In genomic region chr12:31715283-31715825, GRCh38 we compare ENCODE assay signal across 8 cellular contexts. TPM values are rescaled to one million over a fixed set of nuclear protein-coding genes. Genes with fewer than 3 reads are reported as not detected.
DNase-seq lines count a peak whose midpoint lies in the region; ATAC-seq and TF ChIP-seq lines count a peak whose summit lies in the region.

No MANE protein-coding gene starts in this region.

- POLR2A ChIA-PET in T-cell (lab: Charles Lee): interaction anchor here (0.5 to 1.3 kb wide), 5 partner anchors 17 to 194 kb away, joined by 3 to 4 read pairs (median 4); no protein-coding TSS in a partner anchor

- H3K4me3 ChIP-seq in adrenal gland: no peak overlapping the region
- H3K4me3 ChIP-seq in effector memory CD4-positive, alpha-beta T cell (ENCODE audit: insufficient read depth, low read depth, low read length, poor library complexity, severe bottlenecking): no peak overlapping the region

- H3K9me3 Mint-ChIP-seq in T-cell (peaks cover 0 to 20% (median 4%) of the 10 kb centered on the region in 3 donors), memory B cell (peaks cover 10% of the 10 kb centered on the region)

- TF ChIP-seq CTCF in adrenal gland (IDR thresholded peaks at IDR 0.05): no peak

- H3K36me3 ChIP-seq in adrenal gland (replicated peaks in 1 of 2): no peaks in the 10 kb centered on the region
- peaks cover 5% of the 10 kb centered on the region for H3K36me3 ChIP-seq in effector memory CD4-positive, alpha-beta T cell (ENCODE audit: control insufficient read depth, insufficient read depth, low read length)

- H3K4me1 ChIP-seq in adrenal gland (replicated peaks in 1 of 2): no peaks in the 10 kb centered on the region
- no peaks in the 10 kb centered on the region for H3K4me1 ChIP-seq in effector memory CD4-positive, alpha-beta T cell (ENCODE audit: control insufficient read depth, insufficient read depth, low read length, poor library complexity, severe bottlenecking)

- H3K4me1 Mint-ChIP-seq in T-cell: peaks cover 10 to 20% (median 19%) of the 10 kb centered on the region in 3 donors
- peaks cover 32% of the 10 kb centered on the region for H3K4me1 Mint-ChIP-seq in memory B cell

- H3K36me3 Mint-ChIP-seq in T-cell (peaks cover 43% of the 10 kb centered on the region), memory B cell (peaks cover 31% of the 10 kb centered on the region)

- H3K4me3 Mint-ChIP-seq in T-cell (no peak overlapping the region), memory B cell (peak overlapping the region; percentile 30)

- peak overlapping the region in 2 of 5 donors; percentile 30 to 42 for H3K27ac ChIP-seq in adrenal gland
- no peak overlapping the region for H3K27ac ChIP-seq in effector memory CD4-positive, alpha-beta T cell (ENCODE audit: insufficient read depth, low read length, poor library complexity, severe bottlenecking)

- H3K27ac Mint-ChIP-seq in T-cell (peak overlapping the region; percentile 3 to 25), memory B cell (peak overlapping the region; percentile 90)

- H3K27me3 Mint-ChIP-seq in T-cell (no peaks in the 10 kb centered on the region), memory B cell (no peaks in the 10 kb centered on the region)

- no peak for TF ChIP-seq POLR2A in adrenal gland (IDR thresholded peaks at IDR 0.05)

- CTCF ChIA-PET in T-cell (lab: Charles Lee): interaction anchor here in 1 of 2 donors (0.5 kb wide), 1 partner anchor 56 kb away, joined by 6 read pairs; no protein-coding TSS in a partner anchor

- H3K9me3 ChIP-seq in adrenal gland (replicated peaks in 1 of 3): no peaks in the 10 kb centered on the region
- H3K9me3 ChIP-seq in effector memory CD4-positive, alpha-beta T cell (ENCODE audit: control insufficient read depth, low read length): peaks cover 3% of the 10 kb centered on the region

- intact Hi-C loops in adrenal gland (cut with DNase I): no loop called here

- H3K27me3 ChIP-seq in adrenal gland: no peaks in the 10 kb centered on the region
- H3K27me3 ChIP-seq in effector memory CD4-positive, alpha-beta T cell (replicated peaks; ENCODE audit: control insufficient read depth, insufficient read depth, low read length, poor library complexity, severe bottlenecking): no peaks in the 10 kb centered on the region

- DNase-seq in T-cell (no peak), memory B cell (ENCODE audit: low spot score in 2 of 2) (peak in 1 of 2 donors; percentile 72), adrenal gland (no peak), kidney glomerular epithelial cell (lab: John Stamatoyannopoulos, UW) (no peak)
- no peak for DNase-seq in effector memory CD4-positive, alpha-beta T cell

- 63 to 73% (median 70%) methylated on average over 5 of the region's 5 CpGs for WGBS in adrenal gland, 4 donors

- ATAC-seq in GM19023 (IDR thresholded peaks at IDR 0.05; ENCODE audit: unreplicated experiment) (peak; percentile 60), HG02973 (IDR thresholded peaks at IDR 0.05; ENCODE audit: unreplicated experiment) (peak; percentile 73), T-cell (replicated peaks in 1 of 4) (peak in 1 of 4 experiments; percentile 23), memory B cell (ENCODE audit: low read depth) (peak; percentile 98), HG03571 (IDR thresholded peaks at IDR 0.05; ENCODE audit: unreplicated experiment) (no peak)

RNA-seq across cellular contexts. Expression of gene AMN1, which starts 13.5 kb away (rescaled TPM):
- total RNA-seq in T-cell (10 to 100 TPM in 4 of 5 donors, 1 to 10 TPM in 1; 8.4 to 13.6 (median 12.2) TPM), adrenal gland (10 to 100 TPM in 6 of 8 donors, 1 to 10 TPM in 2; 9.3 to 36.7 (median 13.9) TPM)
- 10 to 100 TPM in 1 of 3 donors, 1 to 10 TPM in 2; 7.2 to 13.9 (median 8.9) TPM for polyA plus RNA-seq in adrenal gland

RNA-seq across cellular contexts. Expression of gene ETFBKMT, which starts 55.9 kb away (rescaled TPM):
- total RNA-seq in T-cell (1 to 10 TPM in 4 of 5 donors, under 1 TPM in 1; 0.48 to 2.1 (median 1.6) TPM), adrenal gland (10 to 100 TPM in 2 of 8 donors, 1 to 10 TPM in 6; 2.0 to 11.1 (median 8.3) TPM)
- polyA plus RNA-seq in adrenal gland: 1 to 10 TPM; 2.8 to 7.0 (median 3.6) TPM
